Comparison of ENCODE assay signal across 32 cellular contexts in genomic region chr1:239732770-239733169, GRCh38.
"Had no signal": no experiment of that assay in that cellular context is flagged by ENCODE, and none has a peak within 500 bp of the region (broad histone marks: within the 10 kb centered on the region; RNA-seq: fewer than 3 reads in every experiment).

No MANE protein-coding gene starts in this region.

- H3K36me3 Mint-ChIP-seq: brain had no signal

- DNase-seq: activated CD4-positive, alpha-beta memory T cell treated with anti-CD3 and anti-CD28 coated beads for 36 hours; activated CD4-positive, alpha-beta T cell treated with anti-CD3 and anti-CD28 coated beads for 36 hours; activated CD4-positive, alpha-beta T cell treated with anti-CD3 and anti-CD28 coated beads, Interleukin-2, amount 10 ng/mL, durations not matched to agents 24 days and 14 days; activated CD4-positive, CD25-positive, alpha-beta regulatory T cell; activated CD4-positive, CD25-positive, alpha-beta regulatory T cell treated with anti-CD3 and anti-CD28 coated beads, Interleukin-2, amount 50 U/mL, for 72 hours; activated CD8-positive, alpha-beta memory T cell treated with anti-CD3 and anti-CD28 coated beads, Interleukin-2, amount 50 U/mL, for 48 hours; activated gamma-delta T cell treated with Interleukin-2 at 50 U/mL for 16 hours; activated naive CD4-positive, alpha-beta T cell treated with anti-CD3 and anti-CD28 coated beads for 36 hours; activated naive CD8-positive, alpha-beta T cell treated with anti-CD3 and anti-CD28 coated beads, Interleukin-2, amount 10 ng/mL, durations not matched to agents 7 days and 5 days; activated T-cell treated with anti-CD3 and anti-CD28 coated beads for 4 hours; activated T-cell treated with anti-CD3 and anti-CD28 coated beads, Interleukin-2, amount 50 U/mL, for 24 hours; activated T-cell treated with anti-CD3 and anti-CD28 coated beads, Interleukin-2, amount 50 U/mL, for 72 hours; central memory CD4-positive, alpha-beta T cell; cerebellar nuclear complex; dorsolateral prefrontal cortex; effector memory CD4-positive, alpha-beta T cell; erythroblast; foreskin keratinocyte; heart right ventricle; T-helper 1 cell; T-helper 17 cell; T1000 had no signal

- H3K4me3 Mint-ChIP-seq: activated CD4-positive, alpha-beta memory T cell treated with anti-CD3 and anti-CD28 coated beads for 36 hours; activated CD4-positive, alpha-beta T cell treated with anti-CD3 and anti-CD28 coated beads for 36 hours; activated CD4-positive, alpha-beta T cell treated with anti-CD3 and anti-CD28 coated beads, Interleukin-2, amount 10 ng/mL, durations not matched to agents 24 days and 14 days; activated naive CD4-positive, alpha-beta T cell treated with anti-CD3 and anti-CD28 coated beads for 36 hours; activated naive CD8-positive, alpha-beta T cell treated with anti-CD3 and anti-CD28 coated beads, Interleukin-2, amount 10 ng/mL, durations not matched to agents 7 days and 5 days; activated T-cell treated with anti-CD3 and anti-CD28 coated beads, Interleukin-2, amount 50 U/mL, for 24 hours; activated T-cell treated with anti-CD3 and anti-CD28 coated beads, Interleukin-2, amount 50 U/mL, for 72 hours; brain; dendritic cell treated with granulocyte-macrophage colony-stimulating factor and Interleukin-4, amounts not matched to agents 40 ng/mL and 50 ng/mL, for 4 days; T-helper 17 cell; T-helper 2 cell treated with Interferon-gamma antibody and Interleukin-4, amounts not matched to agents 5 μg/mL and 100 μg/mL, for 36 hours had no signal

- H3K27me3 Mint-ChIP-seq: activated CD4-positive, alpha-beta memory T cell treated with anti-CD3 and anti-CD28 coated beads for 36 hours; activated CD4-positive, alpha-beta T cell treated with anti-CD3 and anti-CD28 coated beads for 36 hours; activated naive CD8-positive, alpha-beta T cell treated with anti-CD3 and anti-CD28 coated beads, Interleukin-2, amount 10 ng/mL, durations not matched to agents 7 days and 5 days; activated T-cell treated with anti-CD3 and anti-CD28 coated beads, Interleukin-2, amount 50 U/mL, for 24 hours; brain; dendritic cell treated with granulocyte-macrophage colony-stimulating factor and Interleukin-4, amounts not matched to agents 40 ng/mL and 50 ng/mL, for 4 days; T-helper 17 cell had no signal

- H3K36me3 ChIP-seq: ascending aorta, breast epithelium, cardiac muscle cell, esophagus muscularis mucosa, gastroesophageal sphincter, heart right ventricle had no signal

- H3K27me3 ChIP-seq: ascending aorta, breast epithelium, esophagus muscularis mucosa, foreskin keratinocyte, gastroesophageal sphincter, heart right ventricle had no signal

- H3K27ac ChIP-seq: ascending aorta, breast epithelium, cardiac muscle cell, coronary artery, dorsolateral prefrontal cortex, esophagus muscularis mucosa, foreskin keratinocyte, gastroesophageal sphincter, heart right ventricle had no signal

- H3K9me3 Mint-ChIP-seq: activated T-cell treated with anti-CD3 and anti-CD28 coated beads, Interleukin-2, amount 50 U/mL, for 72 hours; dendritic cell treated with granulocyte-macrophage colony-stimulating factor and Interleukin-4, amounts not matched to agents 40 ng/mL and 50 ng/mL, for 4 days; T-helper 2 cell treated with Interferon-gamma antibody and Interleukin-4, amounts not matched to agents 5 μg/mL and 100 μg/mL, for 36 hours had no signal

- H3K4me1 ChIP-seq: ascending aorta, breast epithelium, foreskin keratinocyte, heart right ventricle had no signal

- ATAC-seq: activated CD4-positive, alpha-beta T cell treated with anti-CD3 and anti-CD28 coated beads for 36 hours; activated naive CD4-positive, alpha-beta T cell treated with anti-CD3 and anti-CD28 coated beads, Interleukin-2, amount 50 U/mL, for 72 hours; activated T-cell treated with anti-CD3 and anti-CD28 coated beads, Interleukin-2, amount 50 U/mL, for 72 hours; foreskin keratinocyte; gastroesophageal sphincter; heart right ventricle; T-helper 17 cell had no signal

- H3K27ac Mint-ChIP-seq: activated CD4-positive, alpha-beta memory T cell treated with anti-CD3 and anti-CD28 coated beads for 36 hours; activated CD4-positive, alpha-beta T cell treated with anti-CD3 and anti-CD28 coated beads for 36 hours; activated CD4-positive, alpha-beta T cell treated with anti-CD3 and anti-CD28 coated beads, Interleukin-2, amount 10 ng/mL, durations not matched to agents 24 days and 14 days; activated naive CD4-positive, alpha-beta T cell treated with anti-CD3 and anti-CD28 coated beads for 36 hours; activated naive CD4-positive, alpha-beta T cell treated with anti-CD3 and anti-CD28 coated beads, Interleukin-2, amount 50 U/mL, for 72 hours; activated naive CD8-positive, alpha-beta T cell treated with anti-CD3 and anti-CD28 coated beads, Interleukin-2, amount 10 ng/mL, durations not matched to agents 7 days and 5 days; activated T-cell treated with anti-CD3 and anti-CD28 coated beads, Interleukin-2, amount 50 U/mL, for 24 hours; activated T-cell treated with anti-CD3 and anti-CD28 coated beads, Interleukin-2, amount 50 U/mL, for 72 hours; brain; dendritic cell treated with granulocyte-macrophage colony-stimulating factor and Interleukin-4, amounts not matched to agents 40 ng/mL and 50 ng/mL, for 4 days; T-helper 17 cell; T-helper 2 cell treated with Interferon-gamma antibody and Interleukin-4, amounts not matched to agents 5 μg/mL and 100 μg/mL, for 36 hours had no signal

- H3K4me3 ChIP-seq: ascending aorta, breast epithelium, cardiac muscle cell, coronary artery, dorsolateral prefrontal cortex, esophagus muscularis mucosa, gastroesophageal sphincter, heart right ventricle had no signal

- H3K9me3 ChIP-seq: ascending aorta, breast epithelium, esophagus muscularis mucosa, gastroesophageal sphincter, heart right ventricle had no signal
